ENCODE assay signal across 2 cellular contexts in genomic region chr12:124864326-124864752, GRCh38.
TF ChIP-seq lines count a peak whose summit lies in the region.

No MANE protein-coding gene starts in this region.

TF ChIP-seq in A549, 52 proteins besides CTCF, POLR2A, EP300 and RAD21 (continued from another document):
- no peak; the same call in 1 of the 2 replicates for TF ChIP-seq GATA3 (IDR thresholded peaks at IDR 0.05; ENCODE audit: borderline replicate concordance)
- 0 out of 2 replicates have a peak, but pooled peaks have one; percentile 11 for TF ChIP-seq MYC (IDR thresholded peaks at IDR 0.05; ENCODE audit: borderline replicate concordance, low read length)

TF ChIP-seq in IMR-90, 13 proteins besides CTCF, POLR2A, EP300 and RAD21:
- no peak for TF ChIP-seq USF2 (IDR thresholded peaks at IDR 0.05; ENCODE audit: low read depth, low read length)
- no peak for TF ChIP-seq MAFK (IDR thresholded peaks at IDR 0.05; ENCODE audit: low read depth, low read length)
- no peak for TF ChIP-seq FOS (IDR thresholded peaks at IDR 0.05; ENCODE audit: low read depth, low read length)
- no peak for TF ChIP-seq BHLHE40 (IDR thresholded peaks at IDR 0.05; ENCODE audit: low read depth, low read length)
- no peak for TF ChIP-seq SMC3 (IDR thresholded peaks at IDR 0.05; ENCODE audit: low read depth, low read length)
- TF ChIP-seq RCOR1 (IDR thresholded peaks at IDR 0.05; ENCODE audit: insufficient replicate concordance, low read length): no peak
